ENCODE assay signal across 33 cellular contexts in genomic region chr15:60691508-60692047, GRCh38.
"Had no signal": no experiment of that assay in that cellular context is flagged by ENCODE, and none has a peak within 500 bp of the region (broad histone marks: within the 10 kb centered on the region; RNA-seq: fewer than 3 reads in every experiment).

No MANE protein-coding gene starts in this region.

- H3K27ac ChIP-seq: adrenal gland, body of pancreas, epithelial cell of prostate, foreskin keratinocyte, gastrocnemius medialis, heart right ventricle, WERI-Rb-1 had no signal

- H3K4me3 Mint-ChIP-seq: activated B cell treated with CpG ODN at 0.5 μM for 24 hours; activated CD8-positive, alpha-beta T cell treated with anti-CD3 and anti-CD28 coated beads for 36 hours; activated naive CD4-positive, alpha-beta T cell treated with anti-CD3 and anti-CD28 coated beads for 36 hours; activated naive CD4-positive, alpha-beta T cell treated with anti-CD3 and anti-CD28 coated beads, Interleukin-2, amount 50 U/mL, for 24 hours; activated naive CD8-positive, alpha-beta T cell treated with anti-CD3 and anti-CD28 coated beads for 36 hours; activated naive CD8-positive, alpha-beta T cell treated with anti-CD3 and anti-CD28 coated beads, Interleukin-2, amount 50 U/mL, for 24 hours; activated T-cell treated with anti-CD3 and anti-CD28 coated beads, Interleukin-2, amount 50 U/mL, for 4 hours; effector memory CD8-positive, alpha-beta T cell; T-cell; T-helper 1 cell treated with Interleukin-12 subunit alpha and Interleukin-12 subunit beta and Interleukin-4 antibody, amounts not matched to agents 30 μg/mL and 1 μg/mL, for 36 hours; T-helper 2 cell treated with Interferon-gamma antibody and Interleukin-4, amounts not matched to agents 5 μg/mL and 100 μg/mL, for 36 hours had no signal

- H3K27me3 ChIP-seq: adrenal gland, body of pancreas, gastrocnemius medialis, heart right ventricle had no signal

- H3K36me3 ChIP-seq: adrenal gland, gastrocnemius medialis, heart right ventricle, WERI-Rb-1 had no signal

- ATAC-seq: activated CD4-positive, CD25-positive, alpha-beta regulatory T cell treated with anti-CD3 and anti-CD28 coated beads, Interleukin-2, amount 50 U/mL, for 24 hours; activated CD8-positive, alpha-beta T cell treated with anti-CD3 and anti-CD28 coated beads for 36 hours; activated naive CD8-positive, alpha-beta T cell treated with anti-CD3 and anti-CD28 coated beads, Interleukin-2, amount 50 U/mL, for 24 hours; activated T-cell treated with anti-CD3 and anti-CD28 coated beads, Interleukin-2, amount 50 U/mL, for 4 hours; body of pancreas; effector memory CD8-positive, alpha-beta T cell; foreskin keratinocyte; gastrocnemius medialis; heart right ventricle; T-cell had no signal

- H3K36me3 Mint-ChIP-seq: activated naive CD4-positive, alpha-beta T cell treated with anti-CD3 and anti-CD28 coated beads, Interleukin-2, amount 50 U/mL, for 24 hours; activated naive CD8-positive, alpha-beta T cell treated with anti-CD3 and anti-CD28 coated beads for 36 hours; T-cell had no signal

- H3K9me3 Mint-ChIP-seq: activated B cell treated with CpG ODN at 0.5 μM for 24 hours; activated CD8-positive, alpha-beta T cell treated with anti-CD3 and anti-CD28 coated beads for 36 hours; activated naive CD4-positive, alpha-beta T cell treated with anti-CD3 and anti-CD28 coated beads for 36 hours; activated naive CD4-positive, alpha-beta T cell treated with anti-CD3 and anti-CD28 coated beads, Interleukin-2, amount 50 U/mL, for 24 hours; activated naive CD8-positive, alpha-beta T cell treated with anti-CD3 and anti-CD28 coated beads for 36 hours; activated naive CD8-positive, alpha-beta T cell treated with anti-CD3 and anti-CD28 coated beads, Interleukin-2, amount 50 U/mL, for 24 hours; activated T-cell treated with anti-CD3 and anti-CD28 coated beads, Interleukin-2, amount 50 U/mL, for 4 hours; activated T-helper 2 cell treated with anti-CD3 and anti-CD28 coated beads, Interferon-gamma antibody, Interleukin-2, Interleukin-4, amounts not matched to agents 10 μg/mL and 5 μg/mL and 100 μg/mL, durations not matched to agents 14 hours and 24 hours and 36 hours; effector memory CD8-positive, alpha-beta T cell; T-cell; T-helper 1 cell treated with Interleukin-12 subunit alpha and Interleukin-12 subunit beta and Interleukin-4 antibody, amounts not matched to agents 30 μg/mL and 1 μg/mL, for 36 hours; T-helper 2 cell treated with Interferon-gamma antibody and Interleukin-4, amounts not matched to agents 5 μg/mL and 100 μg/mL, for 36 hours had no signal

- H3K4me1 Mint-ChIP-seq: activated B cell treated with CpG ODN at 0.5 μM for 24 hours had no signal

- H3K4me3 ChIP-seq: adrenal gland, body of pancreas, gastrocnemius medialis, heart right ventricle had no signal

- H3K4me1 ChIP-seq: foreskin keratinocyte, heart right ventricle had no signal

- DNase-seq: activated B cell treated with CpG ODN at 0.5 μM for 24 hours; activated CD4-positive, alpha-beta T cell treated with anti-CD3 and anti-CD28 coated beads for 48 hours; activated CD4-positive, alpha-beta T cell treated with anti-CD3 and anti-CD28 coated beads, Interleukin-2, amount 50 U/mL, for 1 hour; activated CD4-positive, alpha-beta T cell treated with anti-CD3 and anti-CD28 coated beads, Interleukin-2, amount 50 U/mL, for 48 hours; activated CD8-positive, alpha-beta memory T cell treated with anti-CD3 and anti-CD28 coated beads for 24 hours; activated CD8-positive, alpha-beta T cell treated with anti-CD3 and anti-CD28 coated beads for 36 hours; activated effector memory CD4-positive, alpha-beta T cell treated with anti-CD3 and anti-CD28 coated beads, Interleukin-2, amount 50 U/mL, for 16 hours; activated naive CD4-positive, alpha-beta T cell treated with anti-CD3 and anti-CD28 coated beads for 36 hours; activated naive CD8-positive, alpha-beta T cell treated with anti-CD3 and anti-CD28 coated beads for 36 hours; activated naive CD8-positive, alpha-beta T cell treated with anti-CD3 and anti-CD28 coated beads, Interleukin-2, amount 50 U/mL, for 24 hours; activated T-cell treated with anti-CD3 and anti-CD28 coated beads, Interleukin-2, amount 50 U/mL, for 4 hours; adrenal gland; amygdala; aorta; body of pancreas; caudate nucleus; cortex of kidney; dermis blood vessel endothelial cell; effector CD4-positive, alpha-beta T cell; effector memory CD8-positive, alpha-beta T cell; foreskin keratinocyte; gastrocnemius medialis; glutamatergic neuron; heart right ventricle; T-cell; T1000; WERI-Rb-1 had no signal

- H3K9me3 ChIP-seq: adrenal gland, body of pancreas, gastrocnemius medialis, heart right ventricle had no signal

- H3K27me3 Mint-ChIP-seq: activated B cell treated with CpG ODN at 0.5 μM for 24 hours; activated naive CD4-positive, alpha-beta T cell treated with anti-CD3 and anti-CD28 coated beads, Interleukin-2, amount 50 U/mL, for 24 hours; activated naive CD8-positive, alpha-beta T cell treated with anti-CD3 and anti-CD28 coated beads, Interleukin-2, amount 50 U/mL, for 24 hours; effector memory CD8-positive, alpha-beta T cell; T-cell had no signal

- H3K27ac Mint-ChIP-seq: activated B cell treated with CpG ODN at 0.5 μM for 24 hours; activated CD8-positive, alpha-beta T cell treated with anti-CD3 and anti-CD28 coated beads for 36 hours; activated naive CD4-positive, alpha-beta T cell treated with anti-CD3 and anti-CD28 coated beads for 36 hours; activated naive CD4-positive, alpha-beta T cell treated with anti-CD3 and anti-CD28 coated beads, Interleukin-2, amount 50 U/mL, for 24 hours; activated naive CD8-positive, alpha-beta T cell treated with anti-CD3 and anti-CD28 coated beads for 36 hours; activated naive CD8-positive, alpha-beta T cell treated with anti-CD3 and anti-CD28 coated beads, Interleukin-2, amount 50 U/mL, for 24 hours; activated T-helper 2 cell treated with anti-CD3 and anti-CD28 coated beads, Interferon-gamma antibody, Interleukin-2, Interleukin-4, amounts not matched to agents 10 μg/mL and 5 μg/mL and 100 μg/mL, durations not matched to agents 14 hours and 24 hours and 36 hours; T-helper 1 cell treated with Interleukin-12 subunit alpha and Interleukin-12 subunit beta and Interleukin-4 antibody, amounts not matched to agents 30 μg/mL and 1 μg/mL, for 36 hours; T-helper 2 cell treated with Interferon-gamma antibody and Interleukin-4, amounts not matched to agents 5 μg/mL and 100 μg/mL, for 36 hours had no signal
